Comparison of ENCODE assay signal across 16 cellular contexts in genomic region chr11:2789791-2790580, GRCh38.
DNase-seq lines count a peak whose midpoint lies in the region; ATAC-seq and TF ChIP-seq lines count a peak whose summit lies in the region.
"Had no signal": no experiment of that assay in that cellular context is flagged by ENCODE, and none has a peak within 500 bp of the region (broad histone marks: within the 10 kb centered on the region; RNA-seq: fewer than 3 reads in every experiment).

No MANE protein-coding gene starts in this region.

- H3K27me3 Mint-ChIP-seq in endodermal cell (ENCODE audit: insufficient read depth): peaks cover 59% of the 10 kb centered on the region

- H3K9me3 ChIP-seq in endodermal cell (ENCODE audit: control insufficient read depth, low read length): peaks cover 9% of the 10 kb centered on the region
- H3K9me3 ChIP-seq in aorta (ENCODE audit: control insufficient read depth, low read length): no peaks in the 10 kb centered on the region
- H3K9me3 ChIP-seq: SK-N-SH, vagina had no signal

- H3K36me3 Mint-ChIP-seq in endodermal cell (ENCODE audit: low read depth): no peaks in the 10 kb centered on the region

- no peak overlapping the region for H3K4me3 Mint-ChIP-seq in endodermal cell
- H3K4me3 Mint-ChIP-seq: activated T-helper 1 cell treated with anti-CD3 and anti-CD28 coated beads, Interleukin-12 subunit alpha, Interleukin-12 subunit beta, Interleukin-2, Interleukin-4 antibody, amounts not matched to agents 30 ng/mL and 10 ng/mL and 1 ng/mL, durations not matched to agents 14 hours and 24 hours and 36 hours; neural crest cell had no signal

- intact Hi-C loops in aorta (cut with DNase I): loop anchor here in 1 of 2 donors (5.0 kb wide), 1 partner anchor 37 kb away; no protein-coding TSS in a partner anchor

- no peak overlapping the region for H3K9ac ChIP-seq in endodermal cell (ENCODE audit: extremely low read depth, low read length, poor library complexity, severe bottlenecking)
- H3K9ac ChIP-seq: SK-N-SH had no signal

- TF ChIP-seq CTCF in endodermal cell (conservative IDR thresholded peaks at IDR 0.05) (no peak), omental fat pad (IDR thresholded peaks at IDR 0.05) (no peak)

- H3K27ac ChIP-seq in endodermal cell (ENCODE audit: low read depth, low read length) (no peak overlapping the region), aorta (ENCODE audit: low read depth in 1 of 2, low read length in 2 of 2) (no peak overlapping the region)
- H3K27ac ChIP-seq: vagina had no signal

- DNase-seq in stimulated activated CD4-positive, alpha-beta T cell treated with anti-CD3 and anti-CD28 coated beads, Interleukin-15, amount 100 ng/mL, for 24 hours: peak; percentile 0
- DNase-seq in stimulated activated CD4-positive, alpha-beta T cell treated with anti-CD3 and anti-CD28 coated beads, Interleukin-4, amount 100 ng/mL, for 24 hours: no peak
- peak; percentile 33 for DNase-seq in endodermal cell
- peak; percentile 7 for DNase-seq in omental fat pad (ENCODE audit: low spot score)
- peak; percentile 45 to 64 for DNase-seq in aorta
- DNase-seq in COLO668 (lab: John Stamatoyannopoulos, UW; ENCODE audit: unreplicated experiment): no peak
- DNase-seq: DMS79 treated with DMSO at 0.1 percent for 48 hours, NCI-H1092 treated with DMSO at 0.1 percent for 48 hours, SK-N-SH had no signal

- TF ChIP-seq POLR2A in GM18505 (IDR thresholded peaks at IDR 0.05; ENCODE audit: borderline replicate concordance, extremely low read depth, insufficient read depth, insufficient read length): no peak

- no peaks in the 10 kb centered on the region for H3K4me1 Mint-ChIP-seq in endodermal cell

- H3K36me3 ChIP-seq in endodermal cell (ENCODE audit: control insufficient read depth, insufficient read depth, low read length) (no peaks in the 10 kb centered on the region), aorta (ENCODE audit: control insufficient read depth in 1 of 2, insufficient read depth in 2 of 2, low read length in 1 of 2) (no peaks in the 10 kb centered on the region)
- H3K36me3 ChIP-seq: vagina had no signal

- ATAC-seq in omental fat pad (ENCODE audit: low FRiP score) (no peak), aorta (ENCODE audit: low FRiP score) (no peak), HG02588 (IDR thresholded peaks at IDR 0.05; ENCODE audit: unreplicated experiment) (no peak), GM18505 (IDR thresholded peaks at IDR 0.05; ENCODE audit: unreplicated experiment) (no peak)
- ATAC-seq: left lobe of liver had no signal

- no peaks in the 10 kb centered on the region for H3K4me1 ChIP-seq in endodermal cell (ENCODE audit: control insufficient read depth, insufficient read depth, low read length)
- H3K4me1 ChIP-seq in aorta (ENCODE audit: control insufficient read depth in 1 of 2, insufficient read depth in 2 of 2, low read length in 2 of 2): no peaks in the 10 kb centered on the region

- H3K27me3 ChIP-seq in endodermal cell (ENCODE audit: control insufficient read depth, insufficient read depth, low read length, poor library complexity, severe bottlenecking) (peaks cover 29% of the 10 kb centered on the region), aorta (ENCODE audit: control insufficient read depth in 1 of 2, insufficient read depth in 2 of 2, low read length in 1 of 2) (no peaks in the 10 kb centered on the region)
- H3K27me3 ChIP-seq: vagina had no signal

- no peak overlapping the region for H3K27ac Mint-ChIP-seq in endodermal cell
- H3K27ac Mint-ChIP-seq: activated T-helper 1 cell treated with anti-CD3 and anti-CD28 coated beads, Interleukin-12 subunit alpha, Interleukin-12 subunit beta, Interleukin-2, Interleukin-4 antibody, amounts not matched to agents 30 ng/mL and 10 ng/mL and 1 ng/mL, durations not matched to agents 14 hours and 24 hours and 36 hours had no signal

- no peak overlapping the region for H3K4me3 ChIP-seq in endodermal cell (ENCODE audit: low read length)
- H3K4me3 ChIP-seq in aorta (ENCODE audit: low read length in 2 of 2): no peak overlapping the region
- H3K4me3 ChIP-seq: K562, vagina had no signal

- H3K9me3 Mint-ChIP-seq in endodermal cell: peaks cover 8% of the 10 kb centered on the region

- 90 to 97% methylated on average over 4 to 5 of the region's 6 CpGs for WGBS in endodermal cell (ENCODE audit: insufficient coverage in 1 of 2, insufficient read length in 1 of 2), 2 experiments
- 90 to 93% methylated on average over 6 of the region's 6 CpGs for WGBS in aorta, 2 donors

Comparison
In these comparisons a context has a peak if more than half of its experiments do, and no peak if none do; other contexts are left out.
1. DNase-seq: peak in stimulated activated CD4-positive, alpha-beta T cell treated with anti-CD3 and anti-CD28 coated beads, Interleukin-15, amount 100 ng/mL, for 24 hours (single experiment), endodermal cell (single experiment), omental fat pad (single experiment) and aorta (2 of 2); none in stimulated activated CD4-positive, alpha-beta T cell treated with anti-CD3 and anti-CD28 coated beads, Interleukin-4, amount 100 ng/mL, for 24 hours (single experiment) and COLO668 (single experiment).